23 cellular contexts compared by ENCODE assay signal in the genomic region with DNA sequence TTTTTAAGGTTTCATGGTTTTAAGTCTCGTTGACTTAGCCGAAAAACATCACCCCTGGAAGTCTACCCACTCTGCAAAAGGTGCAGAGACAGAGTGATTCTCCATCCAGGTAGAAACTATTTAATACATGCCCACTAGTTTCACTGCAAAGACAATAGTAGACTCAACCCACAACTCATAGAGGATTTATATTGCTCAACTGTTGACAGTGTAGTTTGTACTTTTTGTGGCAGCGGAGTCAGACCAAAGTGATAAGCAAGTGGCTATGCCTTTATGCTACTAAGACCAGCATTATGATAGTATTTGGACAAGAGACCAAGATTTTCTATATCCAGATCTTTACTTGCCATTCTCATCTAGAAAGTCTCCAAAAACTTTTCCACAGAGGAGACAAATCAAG.
DNase-seq lines count a peak whose midpoint lies in the region; ATAC-seq and TF ChIP-seq lines count a peak whose summit lies in the region.
"Had no signal": no experiment of that assay in that cellular context is flagged by ENCODE, and none has a peak within 500 bp of the region (broad histone marks: within the 10 kb centered on the region; RNA-seq: fewer than 3 reads in every experiment).

No MANE protein-coding gene starts in this region.

- H3K4me1 Mint-ChIP-seq in HFFc6 (ENCODE audit: low read depth) (peaks cover 63% of the 10 kb centered on the region), chondrocyte (ENCODE audit: low read depth) (peaks cover 12% of the 10 kb centered on the region)
- H3K4me1 Mint-ChIP-seq: central memory CD8-positive, alpha-beta T cell had no signal

- H3K9me3 Mint-ChIP-seq in HFFc6 (0 out of 2 replicates have a peak, but pooled peaks cover 4% of the 10 kb centered on the region), chondrocyte (ENCODE audit: low read depth) (no peaks in the 10 kb centered on the region)
- H3K9me3 Mint-ChIP-seq: central memory CD8-positive, alpha-beta T cell had no signal

- TF ChIP-seq CTCF in HFFc6 (IDR thresholded peaks at IDR 0.05) (no peak), chondrocyte (IDR thresholded peaks at IDR 0.05) (no peak), foreskin fibroblast (IDR thresholded peaks at IDR 0.05; ENCODE audit: low read depth, low read length) (no peak)

- no peaks in the 10 kb centered on the region for H3K27me3 Mint-ChIP-seq in HFFc6 (ENCODE audit: insufficient read depth)
- no peaks in the 10 kb centered on the region for H3K27me3 Mint-ChIP-seq in chondrocyte (ENCODE audit: low read depth)

- ATAC-seq in SK-N-SH treated with all-trans-retinoic acid at 6 μM for 48 hours: peak; percentile 14; the same call in 2 of the 3 replicates
- peak; percentile 25 for ATAC-seq in esophagus mucosa
- ATAC-seq: gastroesophageal sphincter, WTC11 had no signal

- H3K4me3 Mint-ChIP-seq in HFFc6 (no peak overlapping the region; the same call in 1 of the 2 replicates), chondrocyte (ENCODE audit: unreplicated experiment) (no peak overlapping the region)
- H3K4me3 Mint-ChIP-seq: central memory CD8-positive, alpha-beta T cell; WTC11 had no signal

- peak overlapping the region; percentile 64 for H3K27ac Mint-ChIP-seq in HFFc6
- no peak overlapping the region for H3K27ac Mint-ChIP-seq in chondrocyte (ENCODE audit: unreplicated experiment)
- H3K27ac Mint-ChIP-seq: WTC11 had no signal

- DNase-seq in HFFc6 (no peak), renal cortical epithelial cell (ENCODE audit: low read depth) (peak; percentile 26), chondrocyte (ENCODE audit: low spot score) (no peak), foreskin fibroblast (no peak), glomerular visceral epithelial cell (ENCODE audit: extremely low spot score) (no peak)
- DNase-seq: activated naive CD4-positive, alpha-beta T cell treated with anti-CD3 and anti-CD28 coated beads, Interleukin-2, amount 50 U/mL, for 16 hours; anterior cingulate cortex; C1 segment of cervical spinal cord; DND-41; dorsolateral prefrontal cortex; H7; Kasumi-1; NCI-H1092 treated with DMSO at 0.1 percent for 48 hours; NCI-H187 treated with DMSO at 0.1 percent for 48 hours; NCI-H774; small intestine had no signal

- H3K4me3 ChIP-seq in foreskin fibroblast (ENCODE audit: low read depth in 1 of 2, low read length in 2 of 2): no peak overlapping the region
- H3K4me3 ChIP-seq: dorsolateral prefrontal cortex, gastroesophageal sphincter, lung, prostate gland had no signal

- H3K36me3 Mint-ChIP-seq in HFFc6 (ENCODE audit: low read depth) (0 out of 2 replicates have a peak, but pooled peaks cover 4% of the 10 kb centered on the region), chondrocyte (ENCODE audit: low read depth) (no peaks in the 10 kb centered on the region)
- H3K36me3 Mint-ChIP-seq: WTC11 had no signal

TF ChIP-seq in SK-N-SH treated with all-trans-retinoic acid at 6 μM for 48 hours, 23 proteins besides CTCF, POLR2A, EP300 and RAD21:
- no peak for TF ChIP-seq POU6F1 (CRISPR knock-in tag; IDR thresholded peaks at IDR 0.05; ENCODE audit: borderline replicate concordance, low read depth)
- no peak for TF ChIP-seq ZC3H10 (CRISPR knock-in tag; IDR thresholded peaks at IDR 0.05)
- TF ChIP-seq CSDC2 (CRISPR knock-in tag; IDR thresholded peaks at IDR 0.05): no peak
- TF ChIP-seq SNAI2 (CRISPR knock-in tag; IDR thresholded peaks at IDR 0.05): no peak
- no peak for TF ChIP-seq ZFP30 (CRISPR knock-in tag; IDR thresholded peaks at IDR 0.05)
